In the genomic region with DNA sequence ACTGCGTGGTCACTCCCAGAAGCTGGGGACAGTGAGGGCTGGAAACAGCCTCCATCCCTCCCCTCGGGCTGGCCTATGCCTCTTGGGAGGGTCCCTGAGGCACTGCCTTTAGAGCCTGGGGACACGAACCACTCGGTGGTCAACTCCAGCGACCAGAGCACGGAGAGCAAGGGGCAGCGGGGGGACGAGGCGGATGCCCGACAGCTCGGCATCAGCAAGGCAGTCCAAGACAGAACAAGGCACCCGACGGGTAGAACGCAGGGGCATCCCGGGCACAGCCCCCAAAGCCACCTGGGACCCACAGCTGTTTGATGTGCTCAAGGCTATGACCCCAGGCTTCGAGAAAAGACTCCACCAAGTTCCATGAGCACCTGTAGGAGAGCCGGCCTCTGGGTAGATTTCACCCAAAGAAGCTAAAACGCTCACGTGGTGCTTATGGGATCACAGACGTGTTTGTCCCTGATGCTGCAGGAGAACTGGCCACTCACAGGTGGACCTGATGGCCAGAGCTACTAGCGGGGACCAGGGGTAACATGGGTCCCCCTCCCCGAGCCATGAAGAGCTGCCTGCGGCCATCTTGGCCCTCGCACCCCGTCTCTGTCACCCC, we compare ENCODE assay signal across 13 cellular contexts. TPM values are rescaled to one million over a fixed set of nuclear protein-coding genes. Genes with fewer than 3 reads are reported as not detected.
A peak's percentile ranks its signal among the peaks of the same experiment; 100 is the strongest.
DNase-seq lines count a peak whose midpoint lies in the region; ATAC-seq and TF ChIP-seq lines count a peak whose summit lies in the region.
"Had no signal": no experiment of that assay in that cellular context is flagged by ENCODE, and none has a peak within 500 bp of the region (broad histone marks: within the 10 kb centered on the region; RNA-seq: fewer than 3 reads in every experiment).

No MANE protein-coding gene starts in this region.

- H3K27ac ChIP-seq in KOPT-K1 (ENCODE audit: low read depth, low read length, poor library complexity, severe bottlenecking) (peak overlapping the region; percentile 81), duodenal mucosa (ENCODE audit: low read depth, low read length) (peak overlapping the region; percentile 62), suprapubic skin (no peak overlapping the region)

- H3K4me3 ChIP-seq in duodenal mucosa (ENCODE audit: low read depth in 1 of 2, low read length in 2 of 2) (peak overlapping the region in 1 of 2 donors; percentile 21), suprapubic skin (peak overlapping the region; percentile 5)

- no peaks in the 10 kb centered on the region for H3K9me3 ChIP-seq in KOPT-K1 (ENCODE audit: insufficient read depth, low read length, poor library complexity, severe bottlenecking)
- no peaks in the 10 kb centered on the region for H3K9me3 ChIP-seq in duodenal mucosa (ENCODE audit: control insufficient read depth in 1 of 2, low read length in 2 of 2)
- no peaks in the 10 kb centered on the region for H3K9me3 ChIP-seq in suprapubic skin
- H3K9me3 ChIP-seq: thoracic aorta had no signal

- 80% methylated on average over 17 of the region's 25 CpGs for WGBS in suprapubic skin

- TF ChIP-seq EP300 in suprapubic skin (IDR thresholded peaks at IDR 0.05), result no peak

- no peaks in the 10 kb centered on the region for H3K27me3 Mint-ChIP-seq in activated T-cell treated with anti-CD3 and anti-CD28 coated beads, Interleukin-2, amount 50 U/mL, for 4 hours (ENCODE audit: low read depth)

- H3K4me1 ChIP-seq in duodenal mucosa (ENCODE audit: control insufficient read depth in 1 of 2, insufficient read depth in 2 of 2, low read length in 2 of 2) (peaks cover 17 to 30% of the 10 kb centered on the region in 2 donors), suprapubic skin (no peaks in the 10 kb centered on the region)

- ATAC-seq in activated T-cell treated with anti-CD3 and anti-CD28 coated beads, Interleukin-2, amount 50 U/mL, for 4 hours, result no peak
- no peak for ATAC-seq in left colon
- no peak for ATAC-seq in HG03520 (IDR thresholded peaks at IDR 0.05; ENCODE audit: unreplicated experiment)

- no peaks in the 10 kb centered on the region for H3K36me3 ChIP-seq in KOPT-K1 (ENCODE audit: insufficient read depth, low read length)
- no peaks in the 10 kb centered on the region for H3K36me3 ChIP-seq in duodenal mucosa (ENCODE audit: control insufficient read depth in 1 of 2, insufficient read depth in 2 of 2, low read length in 2 of 2)
- no peaks in the 10 kb centered on the region for H3K36me3 ChIP-seq in suprapubic skin
- H3K36me3 ChIP-seq: thoracic aorta had no signal

- TF ChIP-seq POLR2A in suprapubic skin (IDR thresholded peaks at IDR 0.05), result no peak

- H3K9me3 Mint-ChIP-seq in activated T-cell treated with anti-CD3 and anti-CD28 coated beads, Interleukin-2, amount 50 U/mL, for 4 hours, result no peaks in the 10 kb centered on the region

- intact Hi-C loops in left colon (cut with DNase I, micrococcal nuclease), result no loop called here

- H3K36me3 Mint-ChIP-seq in activated T-cell treated with anti-CD3 and anti-CD28 coated beads, Interleukin-2, amount 50 U/mL, for 4 hours (ENCODE audit: insufficient read depth), result no peaks in the 10 kb centered on the region

- peaks cover 80% of the 10 kb centered on the region for H3K4me1 Mint-ChIP-seq in activated T-cell treated with anti-CD3 and anti-CD28 coated beads, Interleukin-2, amount 50 U/mL, for 4 hours (ENCODE audit: low read depth)

- H3K27me3 ChIP-seq in duodenal mucosa (ENCODE audit: control insufficient read depth in 1 of 2, insufficient read depth in 2 of 2, low read length in 2 of 2) (no peaks in the 10 kb centered on the region), suprapubic skin (no peaks in the 10 kb centered on the region)

- no peak for DNase-seq in activated T-cell treated with anti-CD3 and anti-CD28 coated beads, Interleukin-2, amount 50 U/mL, for 4 hours
- DNase-seq in activated T-cell treated with anti-CD3 and anti-CD28 coated beads, Interleukin-2, amount 50 U/mL, for 1 hour, result no peak
- DNase-seq in suprapubic skin (ENCODE audit: low spot score in 2 of 2) (no peak), left colon (no peak), GM19238 (ENCODE audit: insufficient read length, low spot score) (no peak)
- DNase-seq: GF-D8, NCI-H2171 treated with DMSO at 0.1 percent for 48 hours had no signal

- no peak for TF ChIP-seq CTCF in suprapubic skin (IDR thresholded peaks at IDR 0.05)

- peak overlapping the region; percentile 95 for H3K4me3 Mint-ChIP-seq in activated T-cell treated with anti-CD3 and anti-CD28 coated beads, Interleukin-2, amount 50 U/mL, for 4 hours

- H3K9ac ChIP-seq in duodenal mucosa (ENCODE audit: low read depth in 1 of 2, low read length in 2 of 2), result peak overlapping the region; percentile 25 to 61

RNA-seq across cellular contexts. Expression of a gene that starts 0.5 kb away (rescaled TPM):
- 10 to 100 TPM; 34.6 to 71.7 (median 60.6) TPM for total RNA-seq in activated T-cell treated with anti-CD3 and anti-CD28 coated beads, Interleukin-2, amount 50 U/mL, for 4 hours
- 100 to 1,000 TPM in 2 of 4 donors, 10 to 100 TPM in 2; 70.4 to 134 (median 107) TPM for total RNA-seq in suprapubic skin
- total RNA-seq in left colon, result 10 to 100 TPM in 1 of 2 donors, 1 to 10 TPM in 1; 9.9 to 28.6 TPM
- total RNA-seq: epithelial cell of proximal tubule had no signal

RNA-seq across cellular contexts. Expression of a gene that starts 13.6 kb away (rescaled TPM):
- total RNA-seq in activated T-cell treated with anti-CD3 and anti-CD28 coated beads, Interleukin-2, amount 50 U/mL, for 4 hours, result not detected
- total RNA-seq in suprapubic skin, result 10 to 100 TPM; 17.4 to 63.6 (median 27.2) TPM
- under 1 TPM in 1 of 2 donors, not detected in 1; 0.92 TPM for total RNA-seq in left colon
- total RNA-seq: epithelial cell of proximal tubule, thoracic aorta had no signal

RNA-seq across cellular contexts. Expression of a gene that starts 17.6 kb away (rescaled TPM):
- not detected for total RNA-seq in activated T-cell treated with anti-CD3 and anti-CD28 coated beads, Interleukin-2, amount 50 U/mL, for 4 hours
- 100 to 1,000 TPM; 141 to 280 (median 193) TPM for total RNA-seq in suprapubic skin
- 1 to 10 TPM in 1 of 2 donors, under 1 TPM in 1; 0.75 to 4.6 TPM for total RNA-seq in left colon

RNA-seq across cellular contexts. Expression of a gene that starts 39.3 kb away (rescaled TPM):
- total RNA-seq in activated T-cell treated with anti-CD3 and anti-CD28 coated beads, Interleukin-2, amount 50 U/mL, for 4 hours, result under 1 TPM in 2 of 3 donors, not detected in 1; 0.08 to 0.20 TPM
- total RNA-seq in suprapubic skin, result not detected
- total RNA-seq in left colon, result not detected
- total RNA-seq: epithelial cell of proximal tubule, HT-29 had no signal

Comparison
In these comparisons a context has a peak if more than half of its experiments do, and no peak if none do; other contexts are left out.
1. RNA of a gene that starts 13.6 kb away (total RNA-seq): 17.4 to 63.6 TPM in suprapubic skin; 0.92 TPM in left colon and not detected in activated T-cell treated with anti-CD3 and anti-CD28 coated beads, Interleukin-2, amount 50 U/mL, for 4 hours; every median in the first group is over 4 times any median in the second.
2. RNA of a gene that starts 17.6 kb away (total RNA-seq): 141 to 280 TPM in suprapubic skin; 0.75 to 4.6 TPM in left colon and not detected in activated T-cell treated with anti-CD3 and anti-CD28 coated beads, Interleukin-2, amount 50 U/mL, for 4 hours; every median in the first group is over 10 times any median in the second.